In genomic region chr2:177489719-177490301, GRCh38 we compare ENCODE assay signal across 8 cellular contexts.
DNase-seq lines count a peak whose midpoint lies in the region; ATAC-seq and TF ChIP-seq lines count a peak whose summit lies in the region.

No MANE protein-coding gene starts in this region.

- H3K4me3 ChIP-seq in RWPE2 (ENCODE audit: severe bottlenecking), result no peak overlapping the region
- H3K4me3 ChIP-seq in testis, result no peak overlapping the region

- no peaks in the 10 kb centered on the region for H3K9me3 ChIP-seq in RWPE2 (ENCODE audit: severe bottlenecking)
- no peaks in the 10 kb centered on the region for H3K9me3 ChIP-seq in testis

- H3K27ac ChIP-seq in RWPE2 (ENCODE audit: poor library complexity, severe bottlenecking) (no peak overlapping the region), testis (no peak overlapping the region)

- DNase-seq in Ammon's horn (ENCODE audit: low spot score) (peak; percentile 9), HEK293T (ENCODE audit: extremely low spot score) (peak; percentile 22), RWPE2 (ENCODE audit: low spot score) (no peak), germinal center (ENCODE audit: low spot score) (peak; percentile 4), testis (no peak)
- no peak for DNase-seq in stimulated activated CD4-positive, alpha-beta T cell treated with anti-CD3 and anti-CD28 coated beads, Interleukin-2, amount 100 ng/mL, for 48 hours

- POLR2A ChIA-PET in HEK293T (lab: Yijun Ruan, JAX), result no interaction called here

- H3K4me1 ChIP-seq in RWPE2 (ENCODE audit: insufficient read depth, poor library complexity, severe bottlenecking), result no peaks in the 10 kb centered on the region
- no peaks in the 10 kb centered on the region for H3K4me1 ChIP-seq in testis

- CTCF ChIA-PET in HEK293T (lab: Yijun Ruan, JAX), result interaction anchor here (0.6 to 1.5 kb wide), 11 partner anchors 9 to 274 kb away, joined by 3 to 9 read pairs (median 3); no protein-coding TSS in a partner anchor

- peaks cover 18% of the 10 kb centered on the region; the same call in 1 of the 2 replicates for H3K36me3 ChIP-seq in RWPE2 (ENCODE audit: low read depth)
- no peaks in the 10 kb centered on the region for H3K36me3 ChIP-seq in testis (ENCODE audit: low read depth, missing control alignments)

- H3K27me3 ChIP-seq in RWPE2 (ENCODE audit: insufficient read depth, poor library complexity, severe bottlenecking), result no peaks in the 10 kb centered on the region
- H3K27me3 ChIP-seq in testis, result no peaks in the 10 kb centered on the region

- intact Hi-C loops in testis (cut with DNase I; ENCODE audit: low total_unique reads), result no loop called here

- TF ChIP-seq POLR2A in testis (IDR thresholded peaks at IDR 0.05), result no peak

- WGBS in testis, 2 donors, result 47 to 67% methylated on average over 2 of the region's 2 CpGs

- ATAC-seq in RWPE2 (ENCODE audit: low read depth) (no peak), HG03342 (IDR thresholded peaks at IDR 0.05; ENCODE audit: unreplicated experiment) (no peak), GM21717 (IDR thresholded peaks at IDR 0.05; ENCODE audit: unreplicated experiment) (no peak)

- TF ChIP-seq CTCF in RWPE2 (IDR thresholded peaks at IDR 0.05; ENCODE audit: poor library complexity, severe bottlenecking), result peak; percentile 76
- peak; percentile 43 to 68 (median 47) for TF ChIP-seq CTCF in testis (IDR thresholded peaks at IDR 0.05)

TF ChIP-seq in HEK293T, 16 proteins besides CTCF, POLR2A, EP300 and RAD21:
- TF ChIP-seq CTBP1 (IDR thresholded peaks at IDR 0.05; ENCODE audit: borderline replicate concordance) (no peak), L3MBTL2 (conservative IDR thresholded peaks at IDR 0.05) (no peak), HDGF (IDR thresholded peaks at IDR 0.05; ENCODE audit: borderline replicate concordance) (no peak), LEF1 (IDR thresholded peaks at IDR 0.05; ENCODE audit: borderline replicate concordance) (no peak), TARDBP (IDR thresholded peaks at IDR 0.05) (no peak), SUZ12 (IDR thresholded peaks at IDR 0.05) (no peak), NFRKB (IDR thresholded peaks at IDR 0.05) (no peak), FOXA1 (IDR thresholded peaks at IDR 0.05) (no peak), ZNF384 (IDR thresholded peaks at IDR 0.05) (no peak), SP1 (IDR thresholded peaks at IDR 0.05) (no peak), PKNOX1 (IDR thresholded peaks at IDR 0.05) (no peak), FOXK2 (IDR thresholded peaks at IDR 0.05) (no peak), ELF4 (IDR thresholded peaks at IDR 0.05) (no peak), ARNT (IDR thresholded peaks at IDR 0.05) (no peak), FOXM1 (IDR thresholded peaks at IDR 0.05; ENCODE audit: borderline replicate concordance) (no peak)

Comparison
In these comparisons a context has a peak if more than half of its experiments do, and no peak if none do; other contexts are left out.
1. DNase-seq: peak in Ammon's horn (single experiment), HEK293T (single experiment) and germinal center (single experiment); none in RWPE2 (single experiment), testis (single experiment) and stimulated activated CD4-positive, alpha-beta T cell treated with anti-CD3 and anti-CD28 coated beads, Interleukin-2, amount 100 ng/mL, for 48 hours (0 of 2).